In the genomic region with DNA sequence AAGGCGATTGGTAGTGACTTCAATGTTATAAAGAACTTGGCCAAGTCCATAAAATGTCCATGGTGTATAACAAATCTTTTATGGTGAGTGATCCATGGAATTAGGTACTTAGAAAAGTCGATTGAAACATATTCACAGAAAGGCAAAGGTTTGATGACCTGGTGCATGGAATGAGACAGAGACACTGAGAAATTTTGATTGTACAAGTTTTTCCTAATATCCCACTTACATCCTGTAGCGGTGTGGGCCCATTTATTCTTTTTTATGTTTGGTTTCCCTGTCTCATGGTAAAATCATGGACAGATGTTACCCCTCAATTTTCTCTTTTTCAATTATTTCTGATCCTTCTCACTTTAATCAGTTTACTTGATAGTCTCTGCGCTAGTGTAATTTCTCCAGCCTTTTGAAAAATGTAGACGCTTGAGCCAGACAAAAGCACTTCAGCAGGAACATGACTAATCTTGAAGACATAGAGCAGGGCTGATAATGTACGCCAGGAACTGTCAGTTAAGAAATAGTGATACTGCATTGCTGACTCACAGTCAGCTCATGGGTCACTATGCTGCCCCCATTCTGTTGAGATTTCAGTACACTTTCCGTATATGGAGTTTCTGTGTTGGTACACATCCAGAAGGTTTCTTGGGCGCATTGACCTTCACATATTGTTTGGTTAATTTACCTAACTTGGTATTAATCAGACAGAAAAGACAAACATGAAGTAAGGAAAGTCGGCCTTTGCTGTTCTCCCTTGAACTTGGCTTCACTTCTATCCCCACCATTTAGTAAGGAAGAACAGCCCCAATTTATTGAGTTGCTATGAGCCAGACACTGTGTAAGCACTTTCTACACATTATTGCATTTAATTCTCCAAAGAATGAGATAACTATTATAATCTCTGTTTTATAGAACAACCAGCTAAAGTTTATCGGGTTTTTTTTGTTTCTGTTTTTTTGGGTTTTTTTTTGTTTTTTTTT, we compare ENCODE assay signal across 1 cellular context.
TF ChIP-seq lines count a peak whose summit lies in the region.

No MANE protein-coding gene starts in this region.

TF ChIP-seq in SK-N-SH, 30 proteins besides CTCF, POLR2A, EP300 and RAD21 (continued from another document):
- TF ChIP-seq GATA2 (CRISPR knock-in tag; IDR thresholded peaks at IDR 0.05) (no peak), POLR2AphosphoS5 (IDR thresholded peaks at IDR 0.05; ENCODE audit: low read depth, low read length) (peak; percentile 82; the same call in 1 of the 2 replicates), FOXJ3 (CRISPR knock-in tag; IDR thresholded peaks at IDR 0.05) (no peak), TEAD4 (IDR thresholded peaks at IDR 0.05; ENCODE audit: borderline replicate concordance, insufficient read depth) (peak; percentile 77; the same call in 1 of the 2 replicates), TCF12 (IDR thresholded peaks at IDR 0.05) (peak; percentile 99), TAF1 (IDR thresholded peaks at IDR 0.05; ENCODE audit: borderline replicate concordance, low read depth, low read length) (no peak), RXRA (IDR thresholded peaks at IDR 0.05; ENCODE audit: borderline replicate concordance, low read depth) (peak; percentile 85), SMC3 (IDR thresholded peaks at IDR 0.05; ENCODE audit: low read depth, low read length) (no peak), MXI1 (IDR thresholded peaks at IDR 0.05; ENCODE audit: low read depth, low read length) (no peak), FOSL2 (IDR thresholded peaks at IDR 0.05; ENCODE audit: borderline replicate concordance, low read depth) (peak; percentile 96), NRF1 (IDR thresholded peaks at IDR 0.05; ENCODE audit: low read depth, low read length) (no peak), ELF1 (IDR thresholded peaks at IDR 0.05) (no peak), RCOR1 (IDR thresholded peaks at IDR 0.05; ENCODE audit: low read length) (no peak), JUND (IDR thresholded peaks at IDR 0.05) (peak; percentile 98), SIN3A (IDR thresholded peaks at IDR 0.05; ENCODE audit: borderline replicate concordance, low read depth, low read length) (peak; percentile 78)
- TF ChIP-seq, protein P1, sequence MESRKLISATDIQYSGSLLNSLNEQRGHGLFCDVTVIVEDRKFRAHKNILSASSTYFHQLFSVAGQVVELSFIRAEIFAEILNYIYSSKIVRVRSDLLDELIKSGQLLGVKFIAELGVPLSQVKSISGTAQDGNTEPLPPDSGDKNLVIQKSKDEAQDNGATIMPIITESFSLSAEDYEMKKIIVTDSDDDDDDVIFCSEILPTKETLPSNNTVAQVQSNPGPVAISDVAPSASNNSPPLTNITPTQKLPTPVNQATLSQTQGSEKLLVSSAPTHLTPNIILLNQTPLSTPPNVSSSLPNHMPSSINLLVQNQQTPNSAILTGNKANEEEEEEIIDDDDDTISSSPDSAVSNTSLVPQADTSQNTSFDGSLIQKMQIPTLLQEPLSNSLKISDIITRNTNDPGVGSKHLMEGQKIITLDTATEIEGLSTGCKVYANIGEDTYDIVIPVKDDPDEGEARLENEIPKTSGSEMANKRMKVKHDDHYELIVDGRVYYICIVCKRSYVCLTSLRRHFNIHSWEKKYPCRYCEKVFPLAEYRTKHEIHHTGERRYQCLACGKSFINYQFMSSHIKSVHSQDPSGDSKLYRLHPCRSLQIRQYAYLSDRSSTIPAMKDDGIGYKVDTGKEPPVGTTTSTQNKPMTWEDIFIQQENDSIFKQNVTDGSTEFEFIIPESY (IDR thresholded peaks at IDR 0.05; ENCODE audit: borderline replicate concordance, low read depth): peak; percentile 69; the same call in 1 of the 2 replicates
- TF ChIP-seq, protein P2, sequence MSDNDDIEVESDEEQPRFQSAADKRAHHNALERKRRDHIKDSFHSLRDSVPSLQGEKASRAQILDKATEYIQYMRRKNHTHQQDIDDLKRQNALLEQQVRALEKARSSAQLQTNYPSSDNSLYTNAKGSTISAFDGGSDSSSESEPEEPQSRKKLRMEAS (IDR thresholded peaks at IDR 0.05; ENCODE audit: low read depth): peak; percentile 35; the same call in 1 of the 2 replicates
- TF ChIP-seq, protein P3, sequence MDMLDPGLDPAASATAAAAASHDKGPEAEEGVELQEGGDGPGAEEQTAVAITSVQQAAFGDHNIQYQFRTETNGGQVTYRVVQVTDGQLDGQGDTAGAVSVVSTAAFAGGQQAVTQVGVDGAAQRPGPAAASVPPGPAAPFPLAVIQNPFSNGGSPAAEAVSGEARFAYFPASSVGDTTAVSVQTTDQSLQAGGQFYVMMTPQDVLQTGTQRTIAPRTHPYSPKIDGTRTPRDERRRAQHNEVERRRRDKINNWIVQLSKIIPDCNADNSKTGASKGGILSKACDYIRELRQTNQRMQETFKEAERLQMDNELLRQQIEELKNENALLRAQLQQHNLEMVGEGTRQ (IDR thresholded peaks at IDR 0.05; ENCODE audit: borderline replicate concordance, low read depth, low read length): no peak
TF ChIP-seq in SK-N-SH: peak in this region for 16.
